Comparison of ENCODE assay signal across 1 cellular context in the genomic region with DNA sequence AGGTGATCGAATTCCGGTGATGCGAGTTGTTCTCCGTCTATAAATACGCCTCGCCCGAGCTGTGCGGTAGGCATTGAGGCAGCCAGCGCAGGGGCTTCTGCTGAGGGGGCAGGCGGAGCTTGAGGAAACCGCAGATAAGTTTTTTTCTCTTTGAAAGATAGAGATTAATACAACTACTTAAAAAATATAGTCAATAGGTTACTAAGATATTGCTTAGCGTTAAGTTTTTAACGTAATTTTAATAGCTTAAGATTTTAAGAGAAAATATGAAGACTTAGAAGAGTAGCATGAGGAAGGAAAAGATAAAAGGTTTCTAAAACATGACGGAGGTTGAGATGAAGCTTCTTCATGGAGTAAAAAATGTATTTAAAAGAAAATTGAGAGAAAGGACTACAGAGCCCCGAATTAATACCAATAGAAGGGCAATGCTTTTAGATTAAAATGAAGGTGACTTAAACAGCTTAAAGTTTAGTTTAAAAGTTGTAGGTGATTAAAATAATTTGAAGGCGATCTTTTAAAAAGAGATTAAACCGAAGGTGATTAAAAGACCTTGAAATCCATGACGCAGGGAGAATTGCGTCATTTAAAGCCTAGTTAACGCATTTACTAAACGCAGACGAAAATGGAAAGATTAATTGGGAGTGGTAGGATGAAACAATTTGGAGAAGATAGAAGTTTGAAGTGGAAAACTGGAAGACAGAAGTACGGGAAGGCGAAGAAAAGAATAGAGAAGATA.
TF ChIP-seq lines count a peak whose summit lies in the region.

A gene (plus strand): TSS at position 69 of the 736 bp plus-strand sequence.

TF ChIP-seq in K562, 482 proteins besides CTCF, POLR2A, EP300 and RAD21 (continued from another document and continues in another):
- TF ChIP-seq, protein P1, sequence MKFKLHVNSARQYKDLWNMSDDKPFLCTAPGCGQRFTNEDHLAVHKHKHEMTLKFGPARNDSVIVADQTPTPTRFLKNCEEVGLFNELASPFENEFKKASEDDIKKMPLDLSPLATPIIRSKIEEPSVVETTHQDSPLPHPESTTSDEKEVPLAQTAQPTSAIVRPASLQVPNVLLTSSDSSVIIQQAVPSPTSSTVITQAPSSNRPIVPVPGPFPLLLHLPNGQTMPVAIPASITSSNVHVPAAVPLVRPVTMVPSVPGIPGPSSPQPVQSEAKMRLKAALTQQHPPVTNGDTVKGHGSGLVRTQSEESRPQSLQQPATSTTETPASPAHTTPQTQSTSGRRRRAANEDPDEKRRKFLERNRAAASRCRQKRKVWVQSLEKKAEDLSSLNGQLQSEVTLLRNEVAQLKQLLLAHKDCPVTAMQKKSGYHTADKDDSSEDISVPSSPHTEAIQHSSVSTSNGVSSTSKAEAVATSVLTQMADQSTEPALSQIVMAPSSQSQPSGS (CRISPR knock-in tag; IDR thresholded peaks at IDR 0.05) = no peak
- TF ChIP-seq ZNF41 (CRISPR knock-in tag; conservative IDR thresholded peaks at IDR 0.05) (peak; percentile 95), NCOR1 (IDR thresholded peaks at IDR 0.05) (peak; percentile 90), SNIP1 (IDR thresholded peaks at IDR 0.05; ENCODE audit: low read depth) (peak; percentile 65; the same call in 1 of the 2 replicates), GABPB1 (CRISPR knock-in tag; IDR thresholded peaks at IDR 0.05) (peak; percentile 80), ARID1B (IDR thresholded peaks at IDR 0.05) (peak; percentile 37), SMC3 (conservative IDR thresholded peaks at IDR 0.05; ENCODE audit: insufficient read depth, low read depth, low read length) (0 out of 2 replicates have a peak, but pooled peaks have one; percentile 11), NFRKB (IDR thresholded peaks at IDR 0.05; ENCODE audit: low read depth) (peak; percentile 16; the same call in 1 of the 2 replicates), ETV1 (tag; conservative IDR thresholded peaks at IDR 0.05; ENCODE audit: low read depth) (no peak), RCOR1 (IDR thresholded peaks at IDR 0.05; ENCODE audit: borderline replicate concordance in 1 of 2, low read depth in 2 of 2, low read length in 2 of 2) (peak in 1 of 2 experiments; percentile 84; a peak in 2 of 4 replicates), BRD4 (IDR thresholded peaks at IDR 0.05) (peak; percentile 97), ZNF699 (CRISPR knock-in tag; IDR thresholded peaks at IDR 0.05; ENCODE audit: insufficient replicate concordance) (peak; percentile 76), ZNF3 (CRISPR knock-in tag; IDR thresholded peaks at IDR 0.05) (peak; percentile 99), ZNF121 (CRISPR knock-in tag; conservative IDR thresholded peaks at IDR 0.05) (no peak), SIRT6 (IDR thresholded peaks at IDR 0.05; ENCODE audit: low read depth, low read length) (no peak), ZNF584 (CRISPR knock-in tag; IDR thresholded peaks at IDR 0.05; ENCODE audit: low read depth) (peak; percentile 81), U2AF2 (optimal IDR thresholded peaks at IDR 0.05; ENCODE audit: low read depth, low read length) (no peak), ZNF707 (CRISPR knock-in tag; conservative IDR thresholded peaks at IDR 0.05) (no peak), LARP7 (IDR thresholded peaks at IDR 0.05) (peak; percentile 7; the same call in 1 of the 2 replicates), FOXJ2 (tag; IDR thresholded peaks at IDR 0.05) (peak; percentile 59; the same call in 1 of the 2 replicates), NONO (IDR thresholded peaks at IDR 0.05; ENCODE audit: low read depth in 2 of 2, low read length in 1 of 2) (peak; percentile 20 to 76; a peak in 2 of 4 replicates), DNMT1 (IDR thresholded peaks at IDR 0.05) (0 out of 2 replicates have a peak, but pooled peaks have one; percentile 18), ZNF436 (CRISPR knock-in tag; IDR thresholded peaks at IDR 0.05) (peak; percentile 96), ZNF212 (CRISPR knock-in tag; IDR thresholded peaks at IDR 0.05) (peak; percentile 95)
- TF ChIP-seq, protein P2, sequence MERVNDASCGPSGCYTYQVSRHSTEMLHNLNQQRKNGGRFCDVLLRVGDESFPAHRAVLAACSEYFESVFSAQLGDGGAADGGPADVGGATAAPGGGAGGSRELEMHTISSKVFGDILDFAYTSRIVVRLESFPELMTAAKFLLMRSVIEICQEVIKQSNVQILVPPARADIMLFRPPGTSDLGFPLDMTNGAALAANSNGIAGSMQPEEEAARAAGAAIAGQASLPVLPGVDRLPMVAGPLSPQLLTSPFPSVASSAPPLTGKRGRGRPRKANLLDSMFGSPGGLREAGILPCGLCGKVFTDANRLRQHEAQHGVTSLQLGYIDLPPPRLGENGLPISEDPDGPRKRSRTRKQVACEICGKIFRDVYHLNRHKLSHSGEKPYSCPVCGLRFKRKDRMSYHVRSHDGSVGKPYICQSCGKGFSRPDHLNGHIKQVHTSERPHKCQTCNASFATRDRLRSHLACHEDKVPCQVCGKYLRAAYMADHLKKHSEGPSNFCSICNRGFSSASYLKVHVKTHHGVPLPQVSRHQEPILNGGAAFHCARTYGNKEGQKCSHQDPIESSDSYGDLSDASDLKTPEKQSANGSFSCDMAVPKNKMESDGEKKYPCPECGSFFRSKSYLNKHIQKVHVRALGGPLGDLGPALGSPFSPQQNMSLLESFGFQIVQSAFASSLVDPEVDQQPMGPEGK (CRISPR knock-in tag; IDR thresholded peaks at IDR 0.05; ENCODE audit: borderline replicate concordance) = peak; percentile 98
- TF ChIP-seq, protein P3, sequence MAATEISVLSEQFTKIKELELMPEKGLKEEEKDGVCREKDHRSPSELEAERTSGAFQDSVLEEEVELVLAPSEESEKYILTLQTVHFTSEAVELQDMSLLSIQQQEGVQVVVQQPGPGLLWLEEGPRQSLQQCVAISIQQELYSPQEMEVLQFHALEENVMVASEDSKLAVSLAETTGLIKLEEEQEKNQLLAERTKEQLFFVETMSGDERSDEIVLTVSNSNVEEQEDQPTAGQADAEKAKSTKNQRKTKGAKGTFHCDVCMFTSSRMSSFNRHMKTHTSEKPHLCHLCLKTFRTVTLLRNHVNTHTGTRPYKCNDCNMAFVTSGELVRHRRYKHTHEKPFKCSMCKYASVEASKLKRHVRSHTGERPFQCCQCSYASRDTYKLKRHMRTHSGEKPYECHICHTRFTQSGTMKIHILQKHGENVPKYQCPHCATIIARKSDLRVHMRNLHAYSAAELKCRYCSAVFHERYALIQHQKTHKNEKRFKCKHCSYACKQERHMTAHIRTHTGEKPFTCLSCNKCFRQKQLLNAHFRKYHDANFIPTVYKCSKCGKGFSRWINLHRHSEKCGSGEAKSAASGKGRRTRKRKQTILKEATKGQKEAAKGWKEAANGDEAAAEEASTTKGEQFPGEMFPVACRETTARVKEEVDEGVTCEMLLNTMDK (IDR thresholded peaks at IDR 0.05; ENCODE audit: borderline replicate concordance, insufficient read depth, low read depth, low read length, poor library complexity, severe bottlenecking) = peak; percentile 36
- TF ChIP-seq, protein P4, sequence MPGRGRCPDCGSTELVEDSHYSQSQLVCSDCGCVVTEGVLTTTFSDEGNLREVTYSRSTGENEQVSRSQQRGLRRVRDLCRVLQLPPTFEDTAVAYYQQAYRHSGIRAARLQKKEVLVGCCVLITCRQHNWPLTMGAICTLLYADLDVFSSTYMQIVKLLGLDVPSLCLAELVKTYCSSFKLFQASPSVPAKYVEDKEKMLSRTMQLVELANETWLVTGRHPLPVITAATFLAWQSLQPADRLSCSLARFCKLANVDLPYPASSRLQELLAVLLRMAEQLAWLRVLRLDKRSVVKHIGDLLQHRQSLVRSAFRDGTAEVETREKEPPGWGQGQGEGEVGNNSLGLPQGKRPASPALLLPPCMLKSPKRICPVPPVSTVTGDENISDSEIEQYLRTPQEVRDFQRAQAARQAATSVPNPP (IDR thresholded peaks at IDR 0.05; ENCODE audit: borderline replicate concordance, insufficient read depth, insufficient read length) = no peak
- TF ChIP-seq, protein P5, sequence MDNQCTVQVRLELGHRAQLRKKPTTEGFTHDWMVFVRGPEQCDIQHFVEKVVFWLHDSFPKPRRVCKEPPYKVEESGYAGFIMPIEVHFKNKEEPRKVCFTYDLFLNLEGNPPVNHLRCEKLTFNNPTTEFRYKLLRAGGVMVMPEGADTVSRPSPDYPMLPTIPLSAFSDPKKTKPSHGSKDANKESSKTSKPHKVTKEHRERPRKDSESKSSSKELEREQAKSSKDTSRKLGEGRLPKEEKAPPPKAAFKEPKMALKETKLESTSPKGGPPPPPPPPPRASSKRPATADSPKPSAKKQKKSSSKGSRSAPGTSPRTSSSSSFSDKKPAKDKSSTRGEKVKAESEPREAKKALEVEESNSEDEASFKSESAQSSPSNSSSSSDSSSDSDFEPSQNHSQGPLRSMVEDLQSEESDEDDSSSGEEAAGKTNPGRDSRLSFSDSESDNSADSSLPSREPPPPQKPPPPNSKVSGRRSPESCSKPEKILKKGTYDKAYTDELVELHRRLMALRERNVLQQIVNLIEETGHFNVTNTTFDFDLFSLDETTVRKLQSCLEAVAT (IDR thresholded peaks at IDR 0.05) = peak; percentile 97 to 100
- TF ChIP-seq, protein P6, sequence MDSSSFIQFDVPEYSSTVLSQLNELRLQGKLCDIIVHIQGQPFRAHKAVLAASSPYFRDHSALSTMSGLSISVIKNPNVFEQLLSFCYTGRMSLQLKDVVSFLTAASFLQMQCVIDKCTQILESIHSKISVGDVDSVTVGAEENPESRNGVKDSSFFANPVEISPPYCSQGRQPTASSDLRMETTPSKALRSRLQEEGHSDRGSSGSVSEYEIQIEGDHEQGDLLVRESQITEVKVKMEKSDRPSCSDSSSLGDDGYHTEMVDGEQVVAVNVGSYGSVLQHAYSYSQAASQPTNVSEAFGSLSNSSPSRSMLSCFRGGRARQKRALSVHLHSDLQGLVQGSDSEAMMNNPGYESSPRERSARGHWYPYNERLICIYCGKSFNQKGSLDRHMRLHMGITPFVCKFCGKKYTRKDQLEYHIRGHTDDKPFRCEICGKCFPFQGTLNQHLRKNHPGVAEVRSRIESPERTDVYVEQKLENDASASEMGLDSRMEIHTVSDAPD (CRISPR knock-in tag; IDR thresholded peaks at IDR 0.05) = no peak
- TF ChIP-seq, protein P7, sequence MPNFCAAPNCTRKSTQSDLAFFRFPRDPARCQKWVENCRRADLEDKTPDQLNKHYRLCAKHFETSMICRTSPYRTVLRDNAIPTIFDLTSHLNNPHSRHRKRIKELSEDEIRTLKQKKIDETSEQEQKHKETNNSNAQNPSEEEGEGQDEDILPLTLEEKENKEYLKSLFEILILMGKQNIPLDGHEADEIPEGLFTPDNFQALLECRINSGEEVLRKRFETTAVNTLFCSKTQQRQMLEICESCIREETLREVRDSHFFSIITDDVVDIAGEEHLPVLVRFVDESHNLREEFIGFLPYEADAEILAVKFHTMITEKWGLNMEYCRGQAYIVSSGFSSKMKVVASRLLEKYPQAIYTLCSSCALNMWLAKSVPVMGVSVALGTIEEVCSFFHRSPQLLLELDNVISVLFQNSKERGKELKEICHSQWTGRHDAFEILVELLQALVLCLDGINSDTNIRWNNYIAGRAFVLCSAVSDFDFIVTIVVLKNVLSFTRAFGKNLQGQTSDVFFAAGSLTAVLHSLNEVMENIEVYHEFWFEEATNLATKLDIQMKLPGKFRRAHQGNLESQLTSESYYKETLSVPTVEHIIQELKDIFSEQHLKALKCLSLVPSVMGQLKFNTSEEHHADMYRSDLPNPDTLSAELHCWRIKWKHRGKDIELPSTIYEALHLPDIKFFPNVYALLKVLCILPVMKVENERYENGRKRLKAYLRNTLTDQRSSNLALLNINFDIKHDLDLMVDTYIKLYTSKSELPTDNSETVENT (CRISPR knock-in tag; IDR thresholded peaks at IDR 0.05) = peak; percentile 97
- TF ChIP-seq, protein P8, sequence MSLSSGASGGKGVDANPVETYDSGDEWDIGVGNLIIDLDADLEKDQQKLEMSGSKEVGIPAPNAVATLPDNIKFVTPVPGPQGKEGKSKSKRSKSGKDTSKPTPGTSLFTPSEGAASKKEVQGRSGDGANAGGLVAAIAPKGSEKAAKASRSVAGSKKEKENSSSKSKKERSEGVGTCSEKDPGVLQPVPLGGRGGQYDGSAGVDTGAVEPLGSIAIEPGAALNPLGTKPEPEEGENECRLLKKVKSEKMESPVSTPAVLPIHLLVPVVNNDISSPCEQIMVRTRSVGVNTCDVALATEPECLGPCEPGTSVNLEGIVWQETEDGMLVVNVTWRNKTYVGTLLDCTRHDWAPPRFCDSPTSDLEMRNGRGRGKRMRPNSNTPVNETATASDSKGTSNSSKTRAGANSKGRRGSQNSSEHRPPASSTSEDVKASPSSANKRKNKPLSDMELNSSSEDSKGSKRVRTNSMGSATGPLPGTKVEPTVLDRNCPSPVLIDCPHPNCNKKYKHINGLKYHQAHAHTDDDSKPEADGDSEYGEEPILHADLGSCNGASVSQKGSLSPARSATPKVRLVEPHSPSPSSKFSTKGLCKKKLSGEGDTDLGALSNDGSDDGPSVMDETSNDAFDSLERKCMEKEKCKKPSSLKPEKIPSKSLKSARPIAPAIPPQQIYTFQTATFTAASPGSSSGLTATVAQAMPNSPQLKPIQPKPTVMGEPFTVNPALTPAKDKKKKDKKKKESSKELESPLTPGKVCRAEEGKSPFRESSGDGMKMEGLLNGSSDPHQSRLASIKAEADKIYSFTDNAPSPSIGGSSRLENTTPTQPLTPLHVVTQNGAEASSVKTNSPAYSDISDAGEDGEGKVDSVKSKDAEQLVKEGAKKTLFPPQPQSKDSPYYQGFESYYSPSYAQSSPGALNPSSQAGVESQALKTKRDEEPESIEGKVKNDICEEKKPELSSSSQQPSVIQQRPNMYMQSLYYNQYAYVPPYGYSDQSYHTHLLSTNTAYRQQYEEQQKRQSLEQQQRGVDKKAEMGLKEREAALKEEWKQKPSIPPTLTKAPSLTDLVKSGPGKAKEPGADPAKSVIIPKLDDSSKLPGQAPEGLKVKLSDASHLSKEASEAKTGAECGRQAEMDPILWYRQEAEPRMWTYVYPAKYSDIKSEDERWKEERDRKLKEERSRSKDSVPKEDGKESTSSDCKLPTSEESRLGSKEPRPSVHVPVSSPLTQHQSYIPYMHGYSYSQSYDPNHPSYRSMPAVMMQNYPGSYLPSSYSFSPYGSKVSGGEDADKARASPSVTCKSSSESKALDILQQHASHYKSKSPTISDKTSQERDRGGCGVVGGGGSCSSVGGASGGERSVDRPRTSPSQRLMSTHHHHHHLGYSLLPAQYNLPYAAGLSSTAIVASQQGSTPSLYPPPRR (CRISPR knock-in tag; IDR thresholded peaks at IDR 0.05; ENCODE audit: borderline replicate concordance) = no peak; the same call in 1 of the 2 replicates
- TF ChIP-seq, protein P9, sequence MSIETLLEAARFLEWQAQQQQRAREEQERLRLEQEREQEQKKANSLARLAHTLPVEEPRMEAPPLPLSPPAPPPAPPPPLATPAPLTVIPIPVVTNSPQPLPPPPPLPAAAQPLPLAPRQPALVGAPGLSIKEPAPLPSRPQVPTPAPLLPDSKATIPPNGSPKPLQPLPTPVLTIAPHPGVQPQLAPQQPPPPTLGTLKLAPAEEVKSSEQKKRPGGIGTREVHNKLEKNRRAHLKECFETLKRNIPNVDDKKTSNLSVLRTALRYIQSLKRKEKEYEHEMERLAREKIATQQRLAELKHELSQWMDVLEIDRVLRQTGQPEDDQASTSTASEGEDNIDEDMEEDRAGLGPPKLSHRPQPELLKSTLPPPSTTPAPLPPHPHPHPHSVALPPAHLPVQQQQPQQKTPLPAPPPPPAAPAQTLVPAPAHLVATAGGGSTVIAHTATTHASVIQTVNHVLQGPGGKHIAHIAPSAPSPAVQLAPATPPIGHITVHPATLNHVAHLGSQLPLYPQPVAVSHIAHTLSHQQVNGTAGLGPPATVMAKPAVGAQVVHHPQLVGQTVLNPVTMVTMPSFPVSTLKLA (conservative IDR thresholded peaks at IDR 0.05) = peak; percentile 45 to 75; a peak in 3 of 4 replicates
